In the genomic region with DNA sequence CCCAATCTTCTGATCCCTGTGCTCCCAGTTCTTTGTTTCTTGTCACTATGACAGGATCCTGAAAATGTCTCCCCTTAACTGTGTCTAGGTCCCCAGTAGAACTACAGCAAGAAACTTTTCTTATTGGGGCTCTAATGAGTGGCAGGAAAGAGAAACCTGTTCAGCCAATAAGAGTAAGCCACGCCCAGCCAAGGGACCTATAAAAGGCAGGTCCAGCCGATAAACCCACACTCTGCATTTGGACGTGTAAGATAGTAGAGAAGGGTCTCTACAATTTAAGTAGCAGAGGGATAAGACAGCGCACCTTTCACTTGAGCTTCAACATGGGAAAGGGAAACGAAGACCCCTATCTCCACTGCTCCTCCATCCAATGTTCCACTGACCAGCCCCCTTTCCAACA, we compare ENCODE assay signal across 2 cellular contexts.
TF ChIP-seq lines count a peak whose summit lies in the region.

No MANE protein-coding gene starts in this region.

TF ChIP-seq in SK-N-SH treated with all-trans-retinoic acid at 6 μM for 48 hours, 23 proteins besides CTCF, POLR2A, EP300 and RAD21 (continued from another document):
- TF ChIP-seq, protein P1, sequence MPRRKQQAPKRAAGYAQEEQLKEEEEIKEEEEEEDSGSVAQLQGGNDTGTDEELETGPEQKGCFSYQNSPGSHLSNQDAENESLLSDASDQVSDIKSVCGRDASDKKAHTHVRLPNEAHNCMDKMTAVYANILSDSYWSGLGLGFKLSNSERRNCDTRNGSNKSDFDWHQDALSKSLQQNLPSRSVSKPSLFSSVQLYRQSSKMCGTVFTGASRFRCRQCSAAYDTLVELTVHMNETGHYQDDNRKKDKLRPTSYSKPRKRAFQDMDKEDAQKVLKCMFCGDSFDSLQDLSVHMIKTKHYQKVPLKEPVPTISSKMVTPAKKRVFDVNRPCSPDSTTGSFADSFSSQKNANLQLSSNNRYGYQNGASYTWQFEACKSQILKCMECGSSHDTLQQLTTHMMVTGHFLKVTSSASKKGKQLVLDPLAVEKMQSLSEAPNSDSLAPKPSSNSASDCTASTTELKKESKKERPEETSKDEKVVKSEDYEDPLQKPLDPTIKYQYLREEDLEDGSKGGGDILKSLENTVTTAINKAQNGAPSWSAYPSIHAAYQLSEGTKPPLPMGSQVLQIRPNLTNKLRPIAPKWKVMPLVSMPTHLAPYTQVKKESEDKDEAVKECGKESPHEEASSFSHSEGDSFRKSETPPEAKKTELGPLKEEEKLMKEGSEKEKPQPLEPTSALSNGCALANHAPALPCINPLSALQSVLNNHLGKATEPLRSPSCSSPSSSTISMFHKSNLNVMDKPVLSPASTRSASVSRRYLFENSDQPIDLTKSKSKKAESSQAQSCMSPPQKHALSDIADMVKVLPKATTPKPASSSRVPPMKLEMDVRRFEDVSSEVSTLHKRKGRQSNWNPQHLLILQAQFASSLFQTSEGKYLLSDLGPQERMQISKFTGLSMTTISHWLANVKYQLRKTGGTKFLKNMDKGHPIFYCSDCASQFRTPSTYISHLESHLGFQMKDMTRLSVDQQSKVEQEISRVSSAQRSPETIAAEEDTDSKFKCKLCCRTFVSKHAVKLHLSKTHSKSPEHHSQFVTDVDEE (CRISPR knock-in tag; IDR thresholded peaks at IDR 0.05): no peak
- no peak for TF ChIP-seq ZFP3 (CRISPR knock-in tag; IDR thresholded peaks at IDR 0.05)
- no peak for TF ChIP-seq ESRRG (CRISPR knock-in tag; IDR thresholded peaks at IDR 0.05)
- TF ChIP-seq ZFP30 (CRISPR knock-in tag; IDR thresholded peaks at IDR 0.05): no peak
- TF ChIP-seq, protein P2, sequence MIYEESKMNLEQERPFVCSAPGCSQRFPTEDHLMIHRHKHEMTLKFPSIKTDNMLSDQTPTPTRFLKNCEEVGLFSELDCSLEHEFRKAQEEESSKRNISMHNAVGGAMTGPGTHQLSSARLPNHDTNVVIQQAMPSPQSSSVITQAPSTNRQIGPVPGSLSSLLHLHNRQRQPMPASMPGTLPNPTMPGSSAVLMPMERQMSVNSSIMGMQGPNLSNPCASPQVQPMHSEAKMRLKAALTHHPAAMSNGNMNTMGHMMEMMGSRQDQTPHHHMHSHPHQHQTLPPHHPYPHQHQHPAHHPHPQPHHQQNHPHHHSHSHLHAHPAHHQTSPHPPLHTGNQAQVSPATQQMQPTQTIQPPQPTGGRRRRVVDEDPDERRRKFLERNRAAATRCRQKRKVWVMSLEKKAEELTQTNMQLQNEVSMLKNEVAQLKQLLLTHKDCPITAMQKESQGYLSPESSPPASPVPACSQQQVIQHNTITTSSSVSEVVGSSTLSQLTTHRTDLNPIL (CRISPR knock-in tag; IDR thresholded peaks at IDR 0.05; ENCODE audit: low read depth): no peak
- TF ChIP-seq SNAI2 (CRISPR knock-in tag; IDR thresholded peaks at IDR 0.05): no peak
- no peak for TF ChIP-seq ZNF565 (CRISPR knock-in tag; conservative IDR thresholded peaks at IDR 0.05; ENCODE audit: low read depth)
- TF ChIP-seq ARNTL (CRISPR knock-in tag; IDR thresholded peaks at IDR 0.05; ENCODE audit: borderline replicate concordance, low read depth): no peak
- no peak for TF ChIP-seq OSR1 (CRISPR knock-in tag; IDR thresholded peaks at IDR 0.05)
- TF ChIP-seq TOX (CRISPR knock-in tag; IDR thresholded peaks at IDR 0.05; ENCODE audit: borderline replicate concordance): no peak
- TF ChIP-seq, protein P3, sequence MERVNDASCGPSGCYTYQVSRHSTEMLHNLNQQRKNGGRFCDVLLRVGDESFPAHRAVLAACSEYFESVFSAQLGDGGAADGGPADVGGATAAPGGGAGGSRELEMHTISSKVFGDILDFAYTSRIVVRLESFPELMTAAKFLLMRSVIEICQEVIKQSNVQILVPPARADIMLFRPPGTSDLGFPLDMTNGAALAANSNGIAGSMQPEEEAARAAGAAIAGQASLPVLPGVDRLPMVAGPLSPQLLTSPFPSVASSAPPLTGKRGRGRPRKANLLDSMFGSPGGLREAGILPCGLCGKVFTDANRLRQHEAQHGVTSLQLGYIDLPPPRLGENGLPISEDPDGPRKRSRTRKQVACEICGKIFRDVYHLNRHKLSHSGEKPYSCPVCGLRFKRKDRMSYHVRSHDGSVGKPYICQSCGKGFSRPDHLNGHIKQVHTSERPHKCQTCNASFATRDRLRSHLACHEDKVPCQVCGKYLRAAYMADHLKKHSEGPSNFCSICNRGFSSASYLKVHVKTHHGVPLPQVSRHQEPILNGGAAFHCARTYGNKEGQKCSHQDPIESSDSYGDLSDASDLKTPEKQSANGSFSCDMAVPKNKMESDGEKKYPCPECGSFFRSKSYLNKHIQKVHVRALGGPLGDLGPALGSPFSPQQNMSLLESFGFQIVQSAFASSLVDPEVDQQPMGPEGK (CRISPR knock-in tag; IDR thresholded peaks at IDR 0.05; ENCODE audit: borderline replicate concordance): no peak
- TF ChIP-seq TCF4 (CRISPR knock-in tag; IDR thresholded peaks at IDR 0.05; ENCODE audit: borderline replicate concordance): no peak
- no peak for TF ChIP-seq ISL1 (CRISPR knock-in tag; IDR thresholded peaks at IDR 0.05)
- no peak for TF ChIP-seq ZNF70 (CRISPR knock-in tag; IDR thresholded peaks at IDR 0.05)
- TF ChIP-seq, protein P4, sequence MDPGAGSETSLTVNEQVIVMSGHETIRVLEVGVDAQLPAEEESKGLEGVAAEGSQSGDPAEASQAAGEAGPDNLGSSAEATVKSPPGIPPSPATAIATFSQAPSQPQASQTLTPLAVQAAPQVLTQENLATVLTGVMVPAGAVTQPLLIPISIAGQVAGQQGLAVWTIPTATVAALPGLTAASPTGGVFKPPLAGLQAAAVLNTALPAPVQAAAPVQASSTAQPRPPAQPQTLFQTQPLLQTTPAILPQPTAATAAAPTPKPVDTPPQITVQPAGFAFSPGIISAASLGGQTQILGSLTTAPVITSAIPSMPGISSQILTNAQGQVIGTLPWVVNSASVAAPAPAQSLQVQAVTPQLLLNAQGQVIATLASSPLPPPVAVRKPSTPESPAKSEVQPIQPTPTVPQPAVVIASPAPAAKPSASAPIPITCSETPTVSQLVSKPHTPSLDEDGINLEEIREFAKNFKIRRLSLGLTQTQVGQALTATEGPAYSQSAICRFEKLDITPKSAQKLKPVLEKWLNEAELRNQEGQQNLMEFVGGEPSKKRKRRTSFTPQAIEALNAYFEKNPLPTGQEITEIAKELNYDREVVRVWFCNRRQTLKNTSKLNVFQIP (CRISPR knock-in tag; IDR thresholded peaks at IDR 0.05; ENCODE audit: borderline replicate concordance, low read depth): no peak
- TF ChIP-seq PPARA (CRISPR knock-in tag; IDR thresholded peaks at IDR 0.05; ENCODE audit: borderline replicate concordance): no peak

TF ChIP-seq in K562, 482 proteins besides CTCF, POLR2A, EP300 and RAD21 (continued from another document and continues in another):
- TF ChIP-seq, protein P5, sequence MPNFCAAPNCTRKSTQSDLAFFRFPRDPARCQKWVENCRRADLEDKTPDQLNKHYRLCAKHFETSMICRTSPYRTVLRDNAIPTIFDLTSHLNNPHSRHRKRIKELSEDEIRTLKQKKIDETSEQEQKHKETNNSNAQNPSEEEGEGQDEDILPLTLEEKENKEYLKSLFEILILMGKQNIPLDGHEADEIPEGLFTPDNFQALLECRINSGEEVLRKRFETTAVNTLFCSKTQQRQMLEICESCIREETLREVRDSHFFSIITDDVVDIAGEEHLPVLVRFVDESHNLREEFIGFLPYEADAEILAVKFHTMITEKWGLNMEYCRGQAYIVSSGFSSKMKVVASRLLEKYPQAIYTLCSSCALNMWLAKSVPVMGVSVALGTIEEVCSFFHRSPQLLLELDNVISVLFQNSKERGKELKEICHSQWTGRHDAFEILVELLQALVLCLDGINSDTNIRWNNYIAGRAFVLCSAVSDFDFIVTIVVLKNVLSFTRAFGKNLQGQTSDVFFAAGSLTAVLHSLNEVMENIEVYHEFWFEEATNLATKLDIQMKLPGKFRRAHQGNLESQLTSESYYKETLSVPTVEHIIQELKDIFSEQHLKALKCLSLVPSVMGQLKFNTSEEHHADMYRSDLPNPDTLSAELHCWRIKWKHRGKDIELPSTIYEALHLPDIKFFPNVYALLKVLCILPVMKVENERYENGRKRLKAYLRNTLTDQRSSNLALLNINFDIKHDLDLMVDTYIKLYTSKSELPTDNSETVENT (CRISPR knock-in tag; IDR thresholded peaks at IDR 0.05): no peak
- TF ChIP-seq SPI1 (IDR thresholded peaks at IDR 0.05; ENCODE audit: borderline replicate concordance, low read depth, low read length): no peak
- TF ChIP-seq SMAD1 (IDR thresholded peaks at IDR 0.05; ENCODE audit: low read depth, low read length, partially characterized antibody): no peak
- TF ChIP-seq CCAR2 (IDR thresholded peaks at IDR 0.05; ENCODE audit: low read depth, low read length): no peak
- TF ChIP-seq OTX1 (CRISPR knock-in tag; IDR thresholded peaks at IDR 0.05): no peak
- TF ChIP-seq BRD9 (IDR thresholded peaks at IDR 0.05; ENCODE audit: low read depth, partially characterized antibody): no peak
- TF ChIP-seq RBM15 (IDR thresholded peaks at IDR 0.05; ENCODE audit: insufficient read depth, low read length): no peak
- no peak for TF ChIP-seq TOE1 (IDR thresholded peaks at IDR 0.05; ENCODE audit: borderline replicate concordance)
- no peak for TF ChIP-seq TOE1 (CRISPR knock-in tag; IDR thresholded peaks at IDR 0.05; ENCODE audit: borderline replicate concordance, low read depth)
- TF ChIP-seq, protein P6, sequence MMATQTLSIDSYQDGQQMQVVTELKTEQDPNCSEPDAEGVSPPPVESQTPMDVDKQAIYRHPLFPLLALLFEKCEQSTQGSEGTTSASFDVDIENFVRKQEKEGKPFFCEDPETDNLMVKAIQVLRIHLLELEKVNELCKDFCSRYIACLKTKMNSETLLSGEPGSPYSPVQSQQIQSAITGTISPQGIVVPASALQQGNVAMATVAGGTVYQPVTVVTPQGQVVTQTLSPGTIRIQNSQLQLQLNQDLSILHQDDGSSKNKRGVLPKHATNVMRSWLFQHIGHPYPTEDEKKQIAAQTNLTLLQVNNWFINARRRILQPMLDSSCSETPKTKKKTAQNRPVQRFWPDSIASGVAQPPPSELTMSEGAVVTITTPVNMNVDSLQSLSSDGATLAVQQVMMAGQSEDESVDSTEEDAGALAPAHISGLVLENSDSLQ (IDR thresholded peaks at IDR 0.05): peak; percentile 94
- no peak for TF ChIP-seq NCOR1 (IDR thresholded peaks at IDR 0.05)
- no peak for TF ChIP-seq RNF2 (IDR thresholded peaks at IDR 0.05)
- no peak for TF ChIP-seq ATF1 (CRISPR knock-in tag; IDR thresholded peaks at IDR 0.05)
- TF ChIP-seq ATF1 (tag; IDR thresholded peaks at IDR 0.05): no peak
- no peak for TF ChIP-seq HDAC6 (IDR thresholded peaks at IDR 0.05; ENCODE audit: low read depth, low read length)
- no peak for TF ChIP-seq FIP1L1 (IDR thresholded peaks at IDR 0.05; ENCODE audit: low read depth, low read length, poor library complexity, severe bottlenecking)
- TF ChIP-seq, protein P7, sequence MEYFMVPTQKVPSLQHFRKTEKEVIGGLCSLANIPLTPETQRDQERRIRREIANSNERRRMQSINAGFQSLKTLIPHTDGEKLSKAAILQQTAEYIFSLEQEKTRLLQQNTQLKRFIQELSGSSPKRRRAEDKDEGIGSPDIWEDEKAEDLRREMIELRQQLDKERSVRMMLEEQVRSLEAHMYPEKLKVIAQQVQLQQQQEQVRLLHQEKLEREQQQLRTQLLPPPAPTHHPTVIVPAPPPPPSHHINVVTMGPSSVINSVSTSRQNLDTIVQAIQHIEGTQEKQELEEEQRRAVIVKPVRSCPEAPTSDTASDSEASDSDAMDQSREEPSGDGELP (CRISPR knock-in tag; IDR thresholded peaks at IDR 0.05; ENCODE audit: borderline replicate concordance): no peak
- no peak for TF ChIP-seq GATAD2A (IDR thresholded peaks at IDR 0.05)
- TF ChIP-seq YY1 (IDR thresholded peaks at IDR 0.05; ENCODE audit: borderline replicate concordance in 1 of 3, control insufficient read depth in 1 of 3, extremely low read depth in 1 of 3, insufficient read depth in 3 of 3, insufficient read length in 1 of 3, insufficient replicate concordance in 2 of 3, low read depth in 1 of 3, low read length in 2 of 3): no peak
- no peak for TF ChIP-seq ZNF384 (IDR thresholded peaks at IDR 0.05; ENCODE audit: low read depth, low read length)
- no peak for TF ChIP-seq TAF1 (IDR thresholded peaks at IDR 0.05; ENCODE audit: control insufficient read depth, extremely low read depth, insufficient read depth, low read length, severe bottlenecking)
- TF ChIP-seq, protein P8, sequence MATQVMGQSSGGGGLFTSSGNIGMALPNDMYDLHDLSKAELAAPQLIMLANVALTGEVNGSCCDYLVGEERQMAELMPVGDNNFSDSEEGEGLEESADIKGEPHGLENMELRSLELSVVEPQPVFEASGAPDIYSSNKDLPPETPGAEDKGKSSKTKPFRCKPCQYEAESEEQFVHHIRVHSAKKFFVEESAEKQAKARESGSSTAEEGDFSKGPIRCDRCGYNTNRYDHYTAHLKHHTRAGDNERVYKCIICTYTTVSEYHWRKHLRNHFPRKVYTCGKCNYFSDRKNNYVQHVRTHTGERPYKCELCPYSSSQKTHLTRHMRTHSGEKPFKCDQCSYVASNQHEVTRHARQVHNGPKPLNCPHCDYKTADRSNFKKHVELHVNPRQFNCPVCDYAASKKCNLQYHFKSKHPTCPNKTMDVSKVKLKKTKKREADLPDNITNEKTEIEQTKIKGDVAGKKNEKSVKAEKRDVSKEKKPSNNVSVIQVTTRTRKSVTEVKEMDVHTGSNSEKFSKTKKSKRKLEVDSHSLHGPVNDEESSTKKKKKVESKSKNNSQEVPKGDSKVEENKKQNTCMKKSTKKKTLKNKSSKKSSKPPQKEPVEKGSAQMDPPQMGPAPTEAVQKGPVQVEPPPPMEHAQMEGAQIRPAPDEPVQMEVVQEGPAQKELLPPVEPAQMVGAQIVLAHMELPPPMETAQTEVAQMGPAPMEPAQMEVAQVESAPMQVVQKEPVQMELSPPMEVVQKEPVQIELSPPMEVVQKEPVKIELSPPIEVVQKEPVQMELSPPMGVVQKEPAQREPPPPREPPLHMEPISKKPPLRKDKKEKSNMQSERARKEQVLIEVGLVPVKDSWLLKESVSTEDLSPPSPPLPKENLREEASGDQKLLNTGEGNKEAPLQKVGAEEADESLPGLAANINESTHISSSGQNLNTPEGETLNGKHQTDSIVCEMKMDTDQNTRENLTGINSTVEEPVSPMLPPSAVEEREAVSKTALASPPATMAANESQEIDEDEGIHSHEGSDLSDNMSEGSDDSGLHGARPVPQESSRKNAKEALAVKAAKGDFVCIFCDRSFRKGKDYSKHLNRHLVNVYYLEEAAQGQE (CRISPR knock-in tag; IDR thresholded peaks at IDR 0.05; ENCODE audit: low read depth): no peak
- TF ChIP-seq GTF2A2 (tag; IDR thresholded peaks at IDR 0.05): peak; percentile 59; the same call in 1 of the 2 replicates
- TF ChIP-seq, protein P9, sequence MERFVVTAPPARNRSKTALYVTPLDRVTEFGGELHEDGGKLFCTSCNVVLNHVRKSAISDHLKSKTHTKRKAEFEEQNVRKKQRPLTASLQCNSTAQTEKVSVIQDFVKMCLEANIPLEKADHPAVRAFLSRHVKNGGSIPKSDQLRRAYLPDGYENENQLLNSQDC (CRISPR knock-in tag; IDR thresholded peaks at IDR 0.05): no peak
- no peak for TF ChIP-seq ZNF347 (CRISPR knock-in tag; IDR thresholded peaks at IDR 0.05; ENCODE audit: low read depth)
- no peak for TF ChIP-seq SMARCC2 (IDR thresholded peaks at IDR 0.05; ENCODE audit: low read depth)
- TF ChIP-seq CBX1 (IDR thresholded peaks at IDR 0.05; ENCODE audit: low read depth): no peak
- TF ChIP-seq SIN3A (IDR thresholded peaks at IDR 0.05; ENCODE audit: borderline replicate concordance in 2 of 2, control insufficient read depth in 1 of 2, low read depth in 2 of 2, low read length in 2 of 2): no peak
- TF ChIP-seq FOXA3 (CRISPR knock-in tag; conservative IDR thresholded peaks at IDR 0.05 in 1 of 2, IDR thresholded peaks at IDR 0.05 in 1 of 2): no peak
- no peak for TF ChIP-seq CREM (IDR thresholded peaks at IDR 0.05; ENCODE audit: low read depth)
- TF ChIP-seq SUPT5H (IDR thresholded peaks at IDR 0.05): no peak
- TF ChIP-seq GATAD2B (IDR thresholded peaks at IDR 0.05; ENCODE audit: borderline replicate concordance): no peak
- no peak for TF ChIP-seq FOXJ3 (CRISPR knock-in tag; IDR thresholded peaks at IDR 0.05)
